In the genomic region with DNA sequence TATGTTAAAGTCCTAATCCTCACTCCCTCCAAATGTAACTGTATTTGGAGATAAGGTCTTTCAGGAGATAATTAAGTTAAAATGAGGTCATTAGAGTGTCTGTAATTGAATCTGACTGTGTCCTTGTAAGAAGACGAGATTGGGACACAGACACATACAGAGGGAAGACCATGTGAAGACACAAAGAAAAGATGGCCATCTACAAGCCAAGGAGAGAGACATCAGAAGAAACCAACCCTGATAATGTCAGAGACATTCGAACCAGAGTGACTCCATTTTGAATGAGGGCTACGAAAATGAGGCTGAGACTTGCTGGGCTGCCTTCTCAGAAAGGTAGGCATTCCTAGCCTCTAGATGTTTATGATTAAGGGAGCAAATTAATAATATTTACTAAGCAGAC, we compare ENCODE assay signal across 10 cellular contexts. TPM values are rescaled to one million over a fixed set of nuclear protein-coding genes. Genes with fewer than 3 reads are reported as not detected.
DNase-seq lines count a peak whose midpoint lies in the region; ATAC-seq and TF ChIP-seq lines count a peak whose summit lies in the region.
"Had no signal": no experiment of that assay in that cellular context is flagged by ENCODE, and none has a peak within 500 bp of the region (broad histone marks: within the 10 kb centered on the region; RNA-seq: fewer than 3 reads in every experiment).

No MANE protein-coding gene starts in this region.

- peak overlapping the region; percentile 93 to 98 (median 96) for H3K27ac Mint-ChIP-seq in naive B cell
- H3K27ac Mint-ChIP-seq: endodermal cell had no signal

- no peak overlapping the region for H4K91ac ChIP-seq in IMR-90 (ENCODE audit: insufficient read depth, low read depth, low read length)

- H3K23ac ChIP-seq in IMR-90 (ENCODE audit: low read depth, low read length) = 0 out of 2 replicates have a peak overlapping the region, but pooled peaks have one; percentile 4

- peaks cover 0 to 6% (median 0%) of the 10 kb centered on the region in 7 donors for H3K9me3 Mint-ChIP-seq in naive B cell
- H3K9me3 Mint-ChIP-seq: endodermal cell had no signal

- peak overlapping the region; percentile 71 for H3K27ac ChIP-seq in ACC112 (ENCODE audit: low read depth, low read length)
- H3K27ac ChIP-seq in IMR-90 (ENCODE audit: insufficient read depth, low read length) = no peak overlapping the region
- no peak overlapping the region for H3K27ac ChIP-seq in SJCRH30

- POLR2A ChIA-PET in IMR-90 (lab: Charles Lee; ENCODE audit: unreplicated experiment) = no interaction called here

- no peak overlapping the region for H2AK5ac ChIP-seq in IMR-90 (ENCODE audit: low read depth, low read length)

- no peaks in the 10 kb centered on the region for H4K20me1 ChIP-seq in IMR-90 (ENCODE audit: insufficient read depth, low read length)

- 100% methylated on average over 1 of the region's 3 CpGs; no CpG with 5 or more reads in 1 of the 2 experiments for WGBS in IMR-90 (ENCODE audit: extremely low coverage in 2 of 2, insufficient read length in 1 of 2), 2 experiments

- peak overlapping the region; percentile 55; the same call in 1 of the 2 replicates for H3K18ac ChIP-seq in IMR-90 (ENCODE audit: low read depth, low read length)

- ATAC-seq in IMR-90 (ENCODE audit: low read depth) (no peak), naive B cell (ENCODE audit: low read depth in 2 of 2) (no peak), HG03565 (IDR thresholded peaks at IDR 0.05; ENCODE audit: unreplicated experiment) (no peak)

- dilution Hi-C loops in IMR-90 (cut with HindIII; ENCODE audit: low sequenced_read_pairs, unreplicated experiment) = no loop called here

- intact Hi-C loops in IMR-90 (cut with micrococcal nuclease) = no loop called here

- H3K9me1 ChIP-seq in IMR-90 (ENCODE audit: insufficient read depth, low read length) = no peaks in the 10 kb centered on the region

- no peak for DNase-seq in IMR-90
- DNase-seq in adipocyte (ENCODE audit: low read depth) = no peak
- no peak for DNase-seq in naive B cell
- no peak for DNase-seq in nucleus accumbens (lab: John Stamatoyannopoulos, UW)
- no peak for DNase-seq in SJCRH30
- no peak for DNase-seq in HK-2 (ENCODE audit: unreplicated experiment)
- DNase-seq: endodermal cell, NCI-H2029 had no signal

- peak overlapping the region; percentile 8; the same call in 1 of the 2 replicates for H2BK20ac ChIP-seq in IMR-90 (ENCODE audit: low read depth, low read length)

- peak overlapping the region; percentile 84 for H3K4me3 ChIP-seq in ACC112 (ENCODE audit: low read depth, low read length)
- no peak overlapping the region for H3K4me3 ChIP-seq in IMR-90 (ENCODE audit: insufficient read depth, low read depth, low read length)
- peak overlapping the region; percentile 87 for H3K4me3 ChIP-seq in adipocyte (ENCODE audit: low read length)
- H3K4me3 ChIP-seq in SJCRH30 = no peak overlapping the region

- peak overlapping the region; percentile 33; the same call in 1 of the 2 replicates for H3K14ac ChIP-seq in IMR-90 (replicated peaks; ENCODE audit: low read depth, low read length)

- peak overlapping the region; percentile 61 for H2BK5ac ChIP-seq in IMR-90 (ENCODE audit: low read depth, low read length, poor library complexity, severe bottlenecking)

- no peaks in the 10 kb centered on the region for H3K9me3 ChIP-seq in IMR-90 (ENCODE audit: control insufficient read depth, insufficient read depth, low read length)
- no peaks in the 10 kb centered on the region for H3K9me3 ChIP-seq in adipocyte (ENCODE audit: control insufficient read depth, low read length)
- H3K9me3 ChIP-seq in SJCRH30 (replicated peaks) = no peaks in the 10 kb centered on the region

- H3K4me1 Mint-ChIP-seq in naive B cell = peaks cover 43 to 58% (median 43%) of the 10 kb centered on the region in 3 donors

- peaks cover 32% of the 10 kb centered on the region for H3K79me2 ChIP-seq in ACC112 (ENCODE audit: control insufficient read depth, insufficient read depth, low read length, unreplicated experiment)

- H3K27me3 ChIP-seq in ACC112 (ENCODE audit: insufficient read depth, low read length) (no peaks in the 10 kb centered on the region), IMR-90 (ENCODE audit: control insufficient read depth, insufficient read depth, low read length) (no peaks in the 10 kb centered on the region), adipocyte (replicated peaks; ENCODE audit: control insufficient read depth, insufficient read depth, low read length) (no peaks in the 10 kb centered on the region), SJCRH30 (no peaks in the 10 kb centered on the region)

- no peaks in the 10 kb centered on the region for H3K27me3 Mint-ChIP-seq in naive B cell

- H3K4me3 Mint-ChIP-seq in naive B cell = peak overlapping the region in 7 of 8 donors; percentile 85 to 97 (median 94)
- H3K4me3 Mint-ChIP-seq: endodermal cell had no signal

- peak overlapping the region; percentile 46 to 79; a peak in 3 of 4 replicates for H4K8ac ChIP-seq in IMR-90 (ENCODE audit: low read depth in 2 of 2, low read length in 2 of 2)

- H4K5ac ChIP-seq in IMR-90 (ENCODE audit: low read depth, low read length) = peak overlapping the region; percentile 94

- no peak for TF ChIP-seq CTCF in IMR-90 (conservative IDR thresholded peaks at IDR 0.05; ENCODE audit: low read depth, low read length)

- no peak overlapping the region for H2AK9ac ChIP-seq in IMR-90 (replicated peaks; ENCODE audit: low read depth, low read length, poor library complexity)

- peaks cover 24% of the 10 kb centered on the region for H3K4me1 ChIP-seq in ACC112 (ENCODE audit: control insufficient read depth, insufficient read depth, low read length, unreplicated experiment)
- peaks cover 7% of the 10 kb centered on the region; the same call in 1 of the 2 replicates for H3K4me1 ChIP-seq in IMR-90 (ENCODE audit: control insufficient read depth, insufficient read depth, low read length)
- H3K4me1 ChIP-seq in adipocyte (ENCODE audit: control insufficient read depth, insufficient read depth, low read length) = peaks cover 19% of the 10 kb centered on the region
- H3K4me1 ChIP-seq in SJCRH30 = peaks cover 7% of the 10 kb centered on the region; the same call in 1 of the 2 replicates

- H3K4me2 ChIP-seq in IMR-90 (ENCODE audit: low read depth, low read length) = peak overlapping the region; percentile 89

- TF ChIP-seq RAD21 in IMR-90 (IDR thresholded peaks at IDR 0.05; ENCODE audit: low read length) = no peak

- TF ChIP-seq POLR2A in IMR-90 (IDR thresholded peaks at IDR 0.05; ENCODE audit: low read depth, low read length) = no peak

- CTCF ChIA-PET in IMR-90 (lab: Yijun Ruan, JAX) = no interaction called here

- in situ Hi-C loops in IMR-90 (cut with MboI; ENCODE audit: low sequenced_read_pairs) = no loop called here

- H3K4ac ChIP-seq in IMR-90 (ENCODE audit: low read depth, low read length) = peak overlapping the region; percentile 19; the same call in 1 of the 2 replicates

- H2AFZ ChIP-seq in ACC112 (ENCODE audit: low read length, unreplicated experiment) (peak overlapping the region; percentile 100), IMR-90 (replicated peaks; ENCODE audit: low read length, poor library complexity) (no peak overlapping the region)

- 0 out of 4 replicates have a peak, but pooled peaks cover 0 to 5% of the 10 kb centered on the region in 2 experiments for H3K79me1 ChIP-seq in IMR-90 (ENCODE audit: low read depth in 1 of 2, low read length in 2 of 2)

- H3K56ac ChIP-seq in IMR-90 (ENCODE audit: extremely low read depth, insufficient read depth, low read length) = no peak overlapping the region

- no peak overlapping the region for H3K9ac ChIP-seq in IMR-90 (ENCODE audit: low read depth, low read length)
- peak overlapping the region; percentile 88 for H3K9ac ChIP-seq in adipocyte (ENCODE audit: low read length)

- H2BK15ac ChIP-seq in IMR-90 (ENCODE audit: low read depth, low read length) = peak overlapping the region; percentile 30; the same call in 1 of the 3 replicates

- BruUV-seq in IMR-90 (replicated peaks; lab: Mats Ljungman, UMichigan) = no TSS peak

- H3K36me3 Mint-ChIP-seq in naive B cell = peaks cover 0 to under 1% of the 10 kb centered on the region in 2 donors

- H2BK120ac ChIP-seq in IMR-90 (ENCODE audit: low read depth, low read length) = peak overlapping the region; percentile 65

- H3K36me3 ChIP-seq in ACC112 (ENCODE audit: insufficient read depth, low read length) = peaks cover 15% of the 10 kb centered on the region
- H3K36me3 ChIP-seq in IMR-90 (ENCODE audit: control insufficient read depth, insufficient read depth, low read length) = peaks cover 1% of the 10 kb centered on the region; the same call in 1 of the 2 replicates
- H3K36me3 ChIP-seq in adipocyte (ENCODE audit: control insufficient read depth, insufficient read depth, low read length, severe bottlenecking) = peaks cover 10% of the 10 kb centered on the region
- H3K36me3 ChIP-seq in SJCRH30 = no peaks in the 10 kb centered on the region

TF ChIP-seq in IMR-90, 13 proteins besides CTCF, POLR2A, EP300 and RAD21:
- TF ChIP-seq MXI1 (IDR thresholded peaks at IDR 0.05; ENCODE audit: borderline replicate concordance, low read depth, low read length) (no peak), FOS (IDR thresholded peaks at IDR 0.05; ENCODE audit: low read depth, low read length) (no peak), SMC3 (IDR thresholded peaks at IDR 0.05; ENCODE audit: low read depth, low read length) (no peak)

RNA-seq across cellular contexts. Expression of gene SAMD9L, which starts 0.5 kb away (rescaled TPM):
- total RNA-seq in IMR-90 (2012; rRNA removed) = 4.1 and 6.4 TPM in 2 replicates
- polyA plus RNA-seq in IMR-90 (2012; rRNA removed) (1.2 and 1.9 TPM in 2 replicates), naive B cell (ENCODE audit: low read depth in 6 of 6) (10 to 100 TPM; 19.9 to 66.7 (median 53.0) TPM)
- polyA plus RNA-seq in IMR-90 (2012; cell fraction: cytosol; rRNA removed) = 0.10 and 0.27 TPM in 2 replicates
- 0.36 and 4.8 TPM in 2 replicates for polyA plus RNA-seq in IMR-90 (2012; cell fraction: nucleus; rRNA removed; ENCODE audit: low replicate concordance)
- 0.79 and 1.8 TPM in 2 replicates for total RNA-seq in SJCRH30 (2014; rRNA removed; shearing (Covaris generic))
- total RNA-seq: endodermal cell had no signal

RNA-seq across cellular contexts. Expression of gene SAMD9, which starts 30.9 kb away (rescaled TPM):
- total RNA-seq in IMR-90 (2012; rRNA removed) = 9.5 and 15.6 TPM in 2 replicates
- polyA plus RNA-seq in IMR-90 (2012; rRNA removed) = 1.6 and 1.9 TPM in 2 replicates
- 0.09 and 0.15 TPM in 2 replicates for polyA plus RNA-seq in IMR-90 (2012; cell fraction: cytosol; rRNA removed)
- polyA plus RNA-seq in IMR-90 (2012; cell fraction: nucleus; rRNA removed; ENCODE audit: low replicate concordance) = 0.07 and 0.66 TPM in 2 replicates
- 10 to 100 TPM; 11.3 to 37.0 (median 30.9) TPM for polyA plus RNA-seq in naive B cell (ENCODE audit: low read depth in 6 of 6)
- total RNA-seq in SJCRH30 (2014; rRNA removed; shearing (Covaris generic)) = 4.9 and 6.0 TPM in 2 replicates
- total RNA-seq: endodermal cell had no signal

Comparison
In these comparisons a context has a peak if more than half of its experiments do, and no peak if none do; other contexts are left out.
1. H3K4me3 ChIP-seq: peak in ACC112 (single experiment) and adipocyte (single experiment); none in IMR-90 (single experiment) and SJCRH30 (single experiment).